Comparison of ENCODE assay signal across 19 cellular contexts in genomic region chr17:81070541-81071246, GRCh38. TPM values are rescaled to one million over a fixed set of nuclear protein-coding genes. Genes with fewer than 3 reads are reported as not detected.
DNase-seq lines count a peak whose midpoint lies in the region; ATAC-seq and TF ChIP-seq lines count a peak whose summit lies in the region.
"Had no signal": no experiment of that assay in that cellular context is flagged by ENCODE, and none has a peak within 500 bp of the region (broad histone marks: within the 10 kb centered on the region; RNA-seq: fewer than 3 reads in every experiment).

No MANE protein-coding gene starts in this region.

- no peaks in the 10 kb centered on the region for H3K9me3 Mint-ChIP-seq in Caco-2 (ENCODE audit: unreplicated experiment)
- H3K9me3 Mint-ChIP-seq: H9 had no signal

- H3K36me3 Mint-ChIP-seq in Caco-2 (ENCODE audit: insufficient read depth, unreplicated experiment): peaks cover 41% of the 10 kb centered on the region
- H3K36me3 Mint-ChIP-seq: CD14-positive monocyte had no signal

- peaks cover 9% of the 10 kb centered on the region for H3K4me1 Mint-ChIP-seq in Caco-2 (ENCODE audit: low read depth, unreplicated experiment)

- H3K4me3 Mint-ChIP-seq in Caco-2 (ENCODE audit: unreplicated experiment): no peak overlapping the region
- H3K4me3 Mint-ChIP-seq: CD14-positive monocyte, H9 had no signal

- peak overlapping the region; percentile 49 for H3K27ac Mint-ChIP-seq in Caco-2 (ENCODE audit: unreplicated experiment)

- DNase-seq in Caco-2 (no peak), WERI-Rb-1 (no peak), left lobe of liver (ENCODE audit: low spot score) (peak; percentile 63), retina (peak; percentile 57), hepatic stellate cell (ENCODE audit: low spot score) (no peak), KG1 (lab: John Stamatoyannopoulos, UW) (no peak), NCI-H146 (lab: John Stamatoyannopoulos, UW) (no peak), adrenal gland (no peak)
- DNase-seq: H9, NCI-H1417 treated with DMSO at 0.1 percent for 48 hours, NCI-H2029 treated with DMSO at 0.1 percent for 48 hours, NCI-H2227 treated with DMSO at 0.1 percent for 48 hours, NCI-H524, SHP77, SK-N-SH had no signal

- no peak for TF ChIP-seq POLR2A in adrenal gland (IDR thresholded peaks at IDR 0.05)

- CTCF ChIA-PET in Caco-2 (lab: Charles Lee): no interaction called here

- H3K36me3 ChIP-seq in Caco-2 (ENCODE audit: control insufficient read depth, insufficient read depth, low read length) (no peaks in the 10 kb centered on the region; the same call in 1 of the 2 replicates), WERI-Rb-1 (peaks cover 58% of the 10 kb centered on the region), adrenal gland (replicated peaks in 1 of 2) (no peaks in the 10 kb centered on the region)

- intact Hi-C loops in Caco-2 (cut with micrococcal nuclease; ENCODE audit: unreplicated experiment): no loop called here
- intact Hi-C loops in adrenal gland (cut with DNase I): no loop called here

- ATAC-seq in left lobe of liver: peak; percentile 15
- ATAC-seq: A549, Panc1 had no signal

- TF ChIP-seq CTCF in Caco-2 (IDR thresholded peaks at IDR 0.05; ENCODE audit: insufficient read depth in 1 of 2, low read depth in 1 of 2, low read length in 1 of 2, severe bottlenecking in 1 of 2, unreplicated experiment in 1 of 2) (no peak), WERI-Rb-1 (IDR thresholded peaks at IDR 0.05; ENCODE audit: low read depth, low read length) (no peak), adrenal gland (IDR thresholded peaks at IDR 0.05) (no peak)

- BruUV-seq in Caco-2 (replicated peaks; lab: Mats Ljungman, UMichigan): no TSS peak

- H3K4me1 ChIP-seq in Caco-2: peaks cover 11% of the 10 kb centered on the region; the same call in 1 of the 2 replicates
- no peaks in the 10 kb centered on the region for H3K4me1 ChIP-seq in adrenal gland (replicated peaks in 1 of 2)

- H3K27me3 ChIP-seq in Caco-2 (replicated peaks; ENCODE audit: control insufficient read depth, insufficient read depth, low read length) (no peaks in the 10 kb centered on the region), WERI-Rb-1 (ENCODE audit: insufficient read depth, low read depth, severe bottlenecking) (no peaks in the 10 kb centered on the region), adrenal gland (no peaks in the 10 kb centered on the region)

- H3K27me3 Mint-ChIP-seq in Caco-2 (ENCODE audit: insufficient read depth, unreplicated experiment): no peaks in the 10 kb centered on the region

- peak overlapping the region; percentile 7; the same call in 1 of the 2 replicates for H3K27ac ChIP-seq in WERI-Rb-1
- H3K27ac ChIP-seq in adrenal gland: no peak overlapping the region
- H3K27ac ChIP-seq: A549, HL-60 had no signal

- WGBS in adrenal gland, 4 donors: 83 to 92% (median 87%) methylated on average over 10 to 25 of the region's 25 CpGs

- no peaks in the 10 kb centered on the region for H3K9me3 ChIP-seq in Caco-2
- H3K9me3 ChIP-seq in WERI-Rb-1 (ENCODE audit: severe bottlenecking): no peaks in the 10 kb centered on the region
- H3K9me3 ChIP-seq in adrenal gland (replicated peaks in 1 of 3): no peaks in the 10 kb centered on the region
- H3K9me3 ChIP-seq: A549, SK-N-SH had no signal

- POLR2A ChIA-PET in Caco-2 (lab: Charles Lee): no interaction called here

- H3K4me3 ChIP-seq in Caco-2 (ENCODE audit: low read depth, low read length) (no peak overlapping the region), WERI-Rb-1 (ENCODE audit: low read depth, low read length) (no peak overlapping the region), adrenal gland (no peak overlapping the region)
- H3K4me3 ChIP-seq: A549 had no signal

RNA-seq across cellular contexts. Expression of gene BAIAP2, which starts 35.7 kb away (rescaled TPM):
- total RNA-seq in Caco-2 (2022): 52.6 and 57.7 TPM in 2 replicates
- total RNA-seq in left lobe of liver: 101 TPM
- total RNA-seq in adrenal gland: 10 to 100 TPM in 7 of 8 donors, 1 to 10 TPM in 1; 7.8 to 19.9 (median 15.3) TPM
- 10 to 100 TPM in 2 of 3 donors, 1 to 10 TPM in 1; 8.7 to 33.4 (median 12.1) TPM for polyA plus RNA-seq in adrenal gland

Comparison
In these comparisons a context has a peak if more than half of its experiments do, and no peak if none do; other contexts are left out.
1. DNase-seq: peak in left lobe of liver (single experiment) and retina (single experiment); none in Caco-2 (0 of 2), WERI-Rb-1 (single experiment), hepatic stellate cell (single experiment), KG1 (single experiment), NCI-H146 (single experiment) and adrenal gland (0 of 7).